Comparison of ENCODE assay signal across 15 cellular contexts in the genomic region with DNA sequence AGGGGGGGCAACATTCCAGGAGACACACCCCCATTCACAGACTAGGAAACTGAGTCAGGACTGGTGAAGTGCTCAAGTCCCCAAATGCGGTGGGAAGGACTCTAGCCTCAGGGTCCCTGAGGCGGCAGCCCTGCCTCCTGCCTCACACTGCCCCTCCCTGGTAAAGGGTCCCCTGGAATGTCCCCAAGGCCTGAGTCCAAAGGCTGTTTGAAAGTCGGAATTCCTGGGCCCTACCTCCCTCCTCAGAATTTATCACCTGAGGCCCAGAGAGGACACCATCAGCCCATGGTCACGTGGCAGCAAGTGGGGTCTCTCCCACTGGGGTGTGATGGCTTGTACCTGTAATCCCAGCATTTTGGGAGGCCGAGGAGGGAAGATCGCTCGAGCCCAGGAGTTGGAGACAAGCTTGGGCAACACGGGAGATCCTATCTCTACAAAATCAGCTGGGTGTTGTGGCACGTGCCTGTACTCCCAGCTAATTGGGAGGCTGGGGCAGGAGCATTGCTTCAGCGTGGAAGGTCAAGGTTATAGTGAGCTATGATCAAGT. TPM values are rescaled to one million over a fixed set of nuclear protein-coding genes. Genes with fewer than 3 reads are reported as not detected.
A peak's percentile ranks its signal among the peaks of the same experiment; 100 is the strongest.
DNase-seq lines count a peak whose midpoint lies in the region; ATAC-seq and TF ChIP-seq lines count a peak whose summit lies in the region.
"Had no signal": no experiment of that assay in that cellular context is flagged by ENCODE, and none has a peak within 500 bp of the region (broad histone marks: within the 10 kb centered on the region; RNA-seq: fewer than 3 reads in every experiment).

No MANE protein-coding gene starts in this region.

- no TSS peak for BruUV-seq in OCI-LY7 (replicated peaks; lab: Mats Ljungman, UMichigan)

- H3K9me3 Mint-ChIP-seq in T-helper 1 cell treated with Interleukin-12 subunit alpha and Interleukin-12 subunit beta and Interleukin-4 antibody, amounts not matched to agents 30 μg/mL and 1 μg/mL, for 36 hours: no peaks in the 10 kb centered on the region
- H3K9me3 Mint-ChIP-seq in stimulated activated naive B cell treated with anti-CD40 and anti-IgM and Interleukin-4, amounts not matched to agents 10 μg/mL and 1 μg/mL and 100 μg/mL, for 72 hours: no peaks in the 10 kb centered on the region
- H3K9me3 Mint-ChIP-seq: activated naive CD4-positive, alpha-beta T cell treated with anti-CD3 and anti-CD28 coated beads, Interleukin-2, amount 10 ng/mL, durations not matched to agents 7 days and 5 days had no signal

- H3K27ac ChIP-seq in OCI-LY7 (ENCODE audit: low read depth, low read length, poor library complexity, severe bottlenecking) (no peak overlapping the region), hepatocyte (peak overlapping the region; percentile 100)
- H3K27ac ChIP-seq: 22Rv1 had no signal

- CTCF ChIA-PET in OCI-LY7 (lab: Charles Lee; ENCODE audit: unreplicated experiment): interaction anchor here (1.3 kb wide), 1 partner anchor 24 kb away, joined by 5 read pairs; no protein-coding TSS in a partner anchor

- peaks cover 25% of the 10 kb centered on the region for H3K4me1 Mint-ChIP-seq in T-helper 1 cell treated with Interleukin-12 subunit alpha and Interleukin-12 subunit beta and Interleukin-4 antibody, amounts not matched to agents 30 μg/mL and 1 μg/mL, for 36 hours (ENCODE audit: low read depth)
- peaks cover 34 to 54% of the 10 kb centered on the region in 2 donors for H3K4me1 Mint-ChIP-seq in stimulated activated naive B cell treated with anti-CD40 and anti-IgM and Interleukin-4, amounts not matched to agents 10 μg/mL and 1 μg/mL and 100 μg/mL, for 72 hours

- H3K27me3 ChIP-seq in hepatocyte: no peaks in the 10 kb centered on the region

- H3K4me3 Mint-ChIP-seq in T-helper 1 cell treated with Interleukin-12 subunit alpha and Interleukin-12 subunit beta and Interleukin-4 antibody, amounts not matched to agents 30 μg/mL and 1 μg/mL, for 36 hours: peak overlapping the region; percentile 17
- peak overlapping the region in 1 of 2 donors; percentile 91 for H3K4me3 Mint-ChIP-seq in stimulated activated naive B cell treated with anti-CD40 and anti-IgM and Interleukin-4, amounts not matched to agents 10 μg/mL and 1 μg/mL and 100 μg/mL, for 72 hours

- WGBS in hepatocyte (ENCODE audit: low lambda C conversion rate, missing lambda C conversion rate): 65% methylated on average over 10 of the region's 10 CpGs

- H3K9me2 ChIP-seq in OCI-LY7 (ENCODE audit: insufficient read depth, low read length) (no peaks in the 10 kb centered on the region), hepatocyte (replicated peaks; ENCODE audit: insufficient read depth) (no peaks in the 10 kb centered on the region)

- intact Hi-C loops in OCI-LY7 (cut with micrococcal nuclease; ENCODE audit: unreplicated experiment): no loop called here

- H3K36me3 ChIP-seq in OCI-LY7 (ENCODE audit: insufficient read depth, low read length): peaks cover 13% of the 10 kb centered on the region
- H3K36me3 ChIP-seq in hepatocyte (replicated peaks; ENCODE audit: insufficient read depth, low read depth): peaks cover 6% of the 10 kb centered on the region

- H3K79me2 ChIP-seq in OCI-LY7 (ENCODE audit: insufficient read depth, low read depth, low read length): peaks cover 24% of the 10 kb centered on the region
- peaks cover 30% of the 10 kb centered on the region for H3K79me2 ChIP-seq in hepatocyte

- H4K20me1 ChIP-seq in OCI-LY7 (ENCODE audit: insufficient read depth, low read length) (peaks cover 5% of the 10 kb centered on the region), hepatocyte (ENCODE audit: insufficient read depth, poor library complexity, severe bottlenecking) (peaks cover 12% of the 10 kb centered on the region)

- H3K36me3 Mint-ChIP-seq in T-helper 1 cell treated with Interleukin-12 subunit alpha and Interleukin-12 subunit beta and Interleukin-4 antibody, amounts not matched to agents 30 μg/mL and 1 μg/mL, for 36 hours (ENCODE audit: low read depth): peaks cover 7% of the 10 kb centered on the region
- H3K36me3 Mint-ChIP-seq in stimulated activated naive B cell treated with anti-CD40 and anti-IgM and Interleukin-4, amounts not matched to agents 10 μg/mL and 1 μg/mL and 100 μg/mL, for 72 hours: peaks cover 18 to 26% of the 10 kb centered on the region in 2 donors

- DNase-seq in T-helper 1 cell: no peak
- no peak for DNase-seq in OCI-LY7 (ENCODE audit: low spot score)
- peak; percentile 69 for DNase-seq in hepatocyte (ENCODE audit: low spot score)
- DNase-seq in stimulated activated naive B cell treated with anti-CD40 and anti-IgM and Interleukin-4, amounts not matched to agents 10 μg/mL and 1 μg/mL and 100 μg/mL, for 72 hours: no peak
- no peak for DNase-seq in NCI-H1105 treated with DMSO at 0.1 percent for 48 hours (lab: John Stamatoyannopoulos, UW)
- DNase-seq in NCI-H526 (lab: John Stamatoyannopoulos, UW): no peak
- no peak for DNase-seq in cerebellar nuclear complex (lab: John Stamatoyannopoulos, UW)
- DNase-seq: activated CD4-positive, alpha-beta T cell treated with anti-CD3 and anti-CD28 coated beads, Interleukin-2, amount 50 U/mL, for 1 hour; activated naive CD4-positive, alpha-beta T cell treated with anti-CD3 and anti-CD28 coated beads, Interleukin-2, amount 10 ng/mL, durations not matched to agents 7 days and 5 days; NCI-H1930; NK-92 treated with Interleukin-12 subunit alpha and Interleukin-12 subunit beta, amount 100 ng/mL, for 24 hours; stimulated activated CD4-positive, alpha-beta T cell treated with anti-CD3 and anti-CD28 coated beads, Interleukin-4, amount 100 ng/mL, for 4 hours had no signal

- H3K4me1 ChIP-seq in OCI-LY7 (ENCODE audit: insufficient read depth, low read length, poor library complexity, severe bottlenecking) (peaks cover 36% of the 10 kb centered on the region), hepatocyte (ENCODE audit: insufficient read depth) (peaks cover 33% of the 10 kb centered on the region)

- H2AFZ ChIP-seq in OCI-LY7 (ENCODE audit: low read length) (no peak overlapping the region), hepatocyte (peak overlapping the region; percentile 14)

- TF ChIP-seq CTCF in OCI-LY7 (conservative IDR thresholded peaks at IDR 0.05; ENCODE audit: low read length): no peak
- TF ChIP-seq CTCF in hepatocyte (IDR thresholded peaks at IDR 0.05; ENCODE audit: poor library complexity): no peak

- H3K9me3 ChIP-seq in OCI-LY7 (ENCODE audit: low read length) (no peaks in the 10 kb centered on the region), hepatocyte (ENCODE audit: low read depth) (no peaks in the 10 kb centered on the region)
- H3K9me3 ChIP-seq: HAP-1 had no signal

- H3K27ac Mint-ChIP-seq in T-helper 1 cell treated with Interleukin-12 subunit alpha and Interleukin-12 subunit beta and Interleukin-4 antibody, amounts not matched to agents 30 μg/mL and 1 μg/mL, for 36 hours: no peak overlapping the region
- peak overlapping the region; percentile 98 for H3K27ac Mint-ChIP-seq in stimulated activated naive B cell treated with anti-CD40 and anti-IgM and Interleukin-4, amounts not matched to agents 10 μg/mL and 1 μg/mL and 100 μg/mL, for 72 hours

- H3K4me3 ChIP-seq in OCI-LY7 (ENCODE audit: low read depth, low read length, poor library complexity, severe bottlenecking): no peak overlapping the region
- H3K4me3 ChIP-seq in hepatocyte: no peak overlapping the region
- H3K4me3 ChIP-seq: HAP-1 had no signal

- H3K27me3 Mint-ChIP-seq in T-helper 1 cell treated with Interleukin-12 subunit alpha and Interleukin-12 subunit beta and Interleukin-4 antibody, amounts not matched to agents 30 μg/mL and 1 μg/mL, for 36 hours (ENCODE audit: low read depth): no peaks in the 10 kb centered on the region
- H3K27me3 Mint-ChIP-seq in stimulated activated naive B cell treated with anti-CD40 and anti-IgM and Interleukin-4, amounts not matched to agents 10 μg/mL and 1 μg/mL and 100 μg/mL, for 72 hours: peaks cover 3 to 4% of the 10 kb centered on the region in 2 donors

- no peak for ATAC-seq in stimulated activated naive B cell treated with anti-CD40 and anti-IgM and Interleukin-4, amounts not matched to agents 10 μg/mL and 1 μg/mL and 100 μg/mL, for 72 hours (replicated peaks)

- POLR2A ChIA-PET in OCI-LY7 (lab: Charles Lee): interaction anchor here (0.6 to 1.3 kb wide), 4 partner anchors 10 to 160 kb away, joined by 3 to 5 read pairs (median 4); no protein-coding TSS in a partner anchor

- H3K4me2 ChIP-seq in OCI-LY7 (ENCODE audit: low read length) (peak overlapping the region; percentile 95), hepatocyte (peak overlapping the region; percentile 97)

RNA-seq across cellular contexts. Expression of gene ACTB, which starts 3.5 kb away (rescaled TPM):
- total RNA-seq in OCI-LY7 (2014; rRNA removed; shearing (Covaris generic)): 1,491 and 1,906 TPM in 2 replicates
- total RNA-seq in OCI-LY7 (2022) (3,189 and 3,571 TPM in 2 replicates), hepatocyte (1,721 and 2,048 TPM in 2 replicates)
- polyA plus RNA-seq in hepatocyte: 6,911 and 7,012 TPM in 2 replicates

RNA-seq across cellular contexts. Expression of gene FBXL18, which starts 20.3 kb away (rescaled TPM):
- total RNA-seq in OCI-LY7 (2014; rRNA removed; shearing (Covaris generic)): 8.0 and 9.4 TPM in 2 replicates
- total RNA-seq in OCI-LY7 (2022) (25.5 and 28.7 TPM in 2 replicates), hepatocyte (3.1 and 4.2 TPM in 2 replicates)
- 3.2 and 4.0 TPM in 2 replicates for polyA plus RNA-seq in hepatocyte

RNA-seq across cellular contexts. Expression of gene FSCN1, which starts 58.7 kb away (rescaled TPM):
- total RNA-seq in OCI-LY7 (2014; rRNA removed; shearing (Covaris generic)): 0.10 TPM in 1 of 2 replicates, not detected in the other
- total RNA-seq in OCI-LY7 (2022): 0.19 TPM in 1 of 2 replicates, not detected in the other
- 82.9 and 117 TPM in 2 replicates for total RNA-seq in hepatocyte
- 120 and 132 TPM in 2 replicates for polyA plus RNA-seq in hepatocyte

Comparison
In these comparisons a context has a peak if more than half of its experiments do, and no peak if none do; other contexts are left out.
1. RNA of gene FSCN1, which starts 58.7 kb away (total RNA-seq): 82.9 to 117 TPM in hepatocyte; 0.10 to 0.19 TPM in OCI-LY7; every median in the first group is over 10 times any median in the second.